ENCODE assay signal across 9 cellular contexts in the genomic region with DNA sequence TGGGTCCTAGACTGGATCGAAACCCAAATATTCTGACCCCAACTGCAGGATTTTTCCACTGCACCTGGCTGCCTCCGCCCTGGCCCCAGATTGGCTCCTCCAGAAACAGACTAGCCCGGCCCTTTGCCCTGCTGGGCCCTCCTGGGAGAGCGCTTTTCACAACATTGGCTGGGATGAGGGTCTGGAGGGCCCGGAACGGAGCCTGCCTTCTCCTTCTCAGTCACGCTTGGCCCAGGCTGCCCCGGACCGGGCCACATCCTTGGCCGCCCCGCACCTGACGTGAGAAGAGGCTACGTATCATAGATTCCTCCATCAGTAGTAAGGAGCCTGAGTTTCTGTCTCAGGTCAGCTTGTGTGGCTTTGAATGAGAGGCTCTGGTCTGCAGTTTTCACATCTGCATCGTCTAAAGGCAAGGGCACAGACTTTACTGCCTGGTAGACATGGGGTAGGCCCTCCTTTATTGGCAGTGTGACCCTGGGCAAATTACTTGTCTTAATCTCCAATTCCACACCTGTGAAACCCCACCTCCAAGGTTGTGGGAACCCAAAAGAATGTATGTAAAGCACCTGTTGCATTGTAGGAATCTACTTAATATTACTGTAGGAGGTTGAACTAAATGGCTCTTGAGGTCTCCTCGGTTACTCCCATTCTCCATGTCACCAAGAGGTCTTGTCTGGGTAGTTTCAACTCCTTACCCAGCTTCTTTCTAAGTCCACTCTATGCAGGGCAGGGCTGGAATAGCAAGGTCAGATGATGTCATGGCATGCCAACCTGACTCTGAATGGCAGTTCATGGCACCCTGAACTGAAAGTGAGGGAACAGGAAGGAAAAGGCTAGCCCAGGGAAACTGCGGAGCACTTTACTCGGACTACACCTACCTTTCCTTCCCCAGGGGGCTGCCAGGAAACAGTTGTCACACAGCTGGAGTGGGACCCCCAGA. TPM values are rescaled to one million over a fixed set of nuclear protein-coding genes. Genes with fewer than 3 reads are reported as not detected.
A peak's percentile ranks its signal among the peaks of the same experiment; 100 is the strongest.
DNase-seq lines count a peak whose midpoint lies in the region; ATAC-seq and TF ChIP-seq lines count a peak whose summit lies in the region.
"Had no signal": no experiment of that assay in that cellular context is flagged by ENCODE, and none has a peak within 500 bp of the region (broad histone marks: within the 10 kb centered on the region; RNA-seq: fewer than 3 reads in every experiment).

No MANE protein-coding gene starts in this region.

- ATAC-seq in HG02571 (IDR thresholded peaks at IDR 0.05; ENCODE audit: unreplicated experiment), result peak; percentile 10
- ATAC-seq in esophagus mucosa, result peak; percentile 4
- no peak for ATAC-seq in HG03571 (IDR thresholded peaks at IDR 0.05; ENCODE audit: unreplicated experiment)

- TF ChIP-seq CTCF in nephron (IDR thresholded peaks at IDR 0.05; ENCODE audit: unreplicated experiment in 3 of 3), result no peak

- DNase-seq in EL (peak; percentile 35), SK-N-MC (ENCODE audit: low read depth, low spot score) (no peak), NK-92 (lab: John Stamatoyannopoulos, UW; ENCODE audit: unreplicated experiment) (no peak), NCI-H1436 (lab: John Stamatoyannopoulos, UW) (no peak)

- no peaks in the 10 kb centered on the region for H3K9me3 ChIP-seq in SK-N-MC (ENCODE audit: low read depth, low read length)

- peak overlapping the region; percentile 87 to 95 (median 94) for H3K27ac Mint-ChIP-seq in nephron

- H3K9ac ChIP-seq in SK-N-MC (ENCODE audit: insufficient read length), result peak overlapping the region; percentile 88

- H3K27ac ChIP-seq in SK-N-MC, result no peak overlapping the region; the same call in 1 of the 2 replicates

- peaks cover 37% of the 10 kb centered on the region for H3K4me1 Mint-ChIP-seq in nephron

- peaks cover 1% of the 10 kb centered on the region; the same call in 1 of the 2 replicates for H3K36me3 ChIP-seq in SK-N-MC (ENCODE audit: insufficient read depth, low read length)

- peak overlapping the region; percentile 92 for H3K4me3 ChIP-seq in SK-N-MC

- peaks cover 6% of the 10 kb centered on the region for H3K36me3 Mint-ChIP-seq in nephron (ENCODE audit: low read depth)

- H3K9me3 Mint-ChIP-seq in nephron, result no peaks in the 10 kb centered on the region

- peak overlapping the region; percentile 89 to 92 (median 91) for H3K4me3 Mint-ChIP-seq in nephron

- no peaks in the 10 kb centered on the region for H3K27me3 Mint-ChIP-seq in nephron (ENCODE audit: low read depth)

RNA-seq across cellular contexts. Expression of gene LRRC3C, which starts 0.7 kb away (rescaled TPM):
- not detected for total RNA-seq in esophagus mucosa
- total RNA-seq: T-helper 1 cell treated with Interleukin-12 subunit alpha and Interleukin-12 subunit beta and Interleukin-4 antibody, amounts not matched to agents 30 ng/mL and 1 ng/mL, for 36 hours had no signal

RNA-seq across cellular contexts. Expression of gene ORMDL3, which starts 0.8 kb away (rescaled TPM):
- 18.5 TPM for total RNA-seq in esophagus mucosa

RNA-seq across cellular contexts. Expression of gene GSDMB, which starts 9.8 kb away (rescaled TPM):
- total RNA-seq in esophagus mucosa, result 1.6 TPM

RNA-seq across cellular contexts. Expression of gene GSDMA, which starts 34.6 kb away (rescaled TPM):
- 1.9 TPM for total RNA-seq in esophagus mucosa

RNA-seq across cellular contexts. Expression of gene PSMD3, which starts 52.4 kb away (rescaled TPM):
- total RNA-seq in esophagus mucosa, result 80.2 TPM
